ENCODE assay signal across 8 cellular contexts in genomic region chr7:78594191-78594590, GRCh38.
DNase-seq lines count a peak whose midpoint lies in the region; TF ChIP-seq lines count a peak whose summit lies in the region.
"Not testable (repeated sequence)": the region's sequence is repeated elsewhere in the genome, so short reads cannot be mapped to it uniquely, and the experiment has no call there.

No MANE protein-coding gene starts in this region.

- not testable (repeated sequence) for H3K27me3 Mint-ChIP-seq in HFFc6 (ENCODE audit: insufficient read depth)

- H3K27ac ChIP-seq in angular gyrus (ENCODE audit: low read depth, low read length) (peak overlapping the region; percentile 9), dorsolateral prefrontal cortex (peak overlapping the region in 46 of 59 donors; percentile 0 to 78 (median 44)), mesenchymal stem cell (ENCODE audit: low read length, poor library complexity, severe bottlenecking) (peak overlapping the region; percentile 49)
- H3K27ac ChIP-seq in neuronal stem cell (replicated peaks; ENCODE audit: low read length) = not testable (repeated sequence)

- H2BK12ac ChIP-seq in mesenchymal stem cell (ENCODE audit: low read length in 2 of 2); neuronal stem cell (ENCODE audit: low read length): not testable (repeated sequence)

- H3K9ac ChIP-seq in mesenchymal stem cell (ENCODE audit: low read length); neuronal stem cell (ENCODE audit: low read depth, low read length, poor library complexity): not testable (repeated sequence)

- H3K23ac ChIP-seq in mesenchymal stem cell (ENCODE audit: low read length in 2 of 2); neuronal stem cell (ENCODE audit: low read depth, low read length, poor library complexity): not testable (repeated sequence)

- not testable (repeated sequence) for H3K4me3 Mint-ChIP-seq in HFFc6

- H3K9me3 Mint-ChIP-seq in HFFc6 = not testable (repeated sequence)

- not testable (repeated sequence) for H3K36me3 ChIP-seq in mesenchymal stem cell (ENCODE audit: control insufficient read depth in 1 of 2, insufficient read depth in 2 of 2, low read depth in 1 of 2, low read length in 2 of 2); neuronal stem cell (replicated peaks in 1 of 2; ENCODE audit: control insufficient read depth in 2 of 2, insufficient read depth in 2 of 2, low read length in 2 of 2)

- not testable (repeated sequence) for H3K4me1 ChIP-seq in mesenchymal stem cell (ENCODE audit: control insufficient read depth, insufficient read depth, low read depth, low read length); neuronal stem cell (ENCODE audit: control insufficient read depth in 2 of 2, insufficient read depth in 1 of 2, low read depth in 1 of 2, low read length in 2 of 2)

- not testable (repeated sequence) for H3K4me2 ChIP-seq in mesenchymal stem cell (ENCODE audit: low read length, poor library complexity, severe bottlenecking); neuronal stem cell (ENCODE audit: insufficient read depth, low read length, poor library complexity, severe bottlenecking)

- H4K8ac ChIP-seq in mesenchymal stem cell (ENCODE audit: low read length); neuronal stem cell (ENCODE audit: low read depth, low read length): not testable (repeated sequence)

- not testable (repeated sequence) for H3K27me3 ChIP-seq in dorsolateral prefrontal cortex; mesenchymal stem cell (ENCODE audit: control insufficient read depth in 1 of 2, insufficient read depth in 1 of 2, low read length in 2 of 2); neuronal stem cell (ENCODE audit: control insufficient read depth in 3 of 3, insufficient read depth in 3 of 3, low read depth in 1 of 3, low read length in 3 of 3)

- H2BK120ac ChIP-seq in mesenchymal stem cell (ENCODE audit: low read depth, low read length); neuronal stem cell (ENCODE audit: low read depth, low read length): not testable (repeated sequence)

- H2BK15ac ChIP-seq in mesenchymal stem cell (ENCODE audit: low read depth, poor library complexity, severe bottlenecking); neuronal stem cell (ENCODE audit: low read length): not testable (repeated sequence)

- not testable (repeated sequence) for H3K14ac ChIP-seq in mesenchymal stem cell (ENCODE audit: low read length in 2 of 2); neuronal stem cell (ENCODE audit: low read length)

- H3K27ac Mint-ChIP-seq in HFFc6 = peak overlapping the region; percentile 71

- H4K91ac ChIP-seq in mesenchymal stem cell (ENCODE audit: low read length); neuronal stem cell (ENCODE audit: low read depth, low read length, poor library complexity): not testable (repeated sequence)

- not testable (repeated sequence) for H3K36me3 Mint-ChIP-seq in HFFc6 (ENCODE audit: low read depth)

- TF ChIP-seq CTCF in HFFc6 (IDR thresholded peaks at IDR 0.05); dorsolateral prefrontal cortex (IDR thresholded peaks at IDR 0.05 in 54 of 56, conservative IDR thresholded peaks at IDR 0.05 in 2 of 56; ENCODE audit: low read depth in 1 of 56, partially characterized antibody in 56 of 56): not testable (repeated sequence)

- H2BK5ac ChIP-seq in mesenchymal stem cell (ENCODE audit: low read depth, low read length, poor library complexity, severe bottlenecking); neuronal stem cell (ENCODE audit: low read length): not testable (repeated sequence)

- H3K4ac ChIP-seq in mesenchymal stem cell (ENCODE audit: low read depth in 1 of 2, low read length in 2 of 2); neuronal stem cell (ENCODE audit: low read length): not testable (repeated sequence)

- H2AK5ac ChIP-seq in mesenchymal stem cell (ENCODE audit: low read length, severe bottlenecking); neuronal stem cell (ENCODE audit: low read depth, low read length): not testable (repeated sequence)

- not testable (repeated sequence) for H3K79me1 ChIP-seq in mesenchymal stem cell (replicated peaks; ENCODE audit: low read length, poor library complexity, severe bottlenecking); neuronal stem cell (ENCODE audit: low read depth, low read length)

- DNase-seq in Caki2 (ENCODE audit: low read depth) = peak; percentile 3
- DNase-seq in HFFc6 = peak; percentile 20
- peak; percentile 14 for DNase-seq in NCI-H226
- not testable (repeated sequence) for DNase-seq in dorsolateral prefrontal cortex; mesenchymal stem cell; neuronal stem cell (ENCODE audit: low spot score)
- DNase-seq in iris pigment epithelial cell (ENCODE audit: low read depth) = peak; percentile 1

- H3K4me1 Mint-ChIP-seq in HFFc6 (ENCODE audit: low read depth) = peaks cover 17% of the 10 kb centered on the region

- not testable (repeated sequence) for H3K9me3 ChIP-seq in mesenchymal stem cell (ENCODE audit: control insufficient read depth, low read length); neuronal stem cell (replicated peaks in 1 of 2; ENCODE audit: control insufficient read depth in 2 of 2, insufficient read depth in 1 of 2, low read depth in 1 of 2, low read length in 2 of 2)

- not testable (repeated sequence) for H3K4me3 ChIP-seq in dorsolateral prefrontal cortex; mesenchymal stem cell (ENCODE audit: insufficient read depth in 1 of 2, low read depth in 1 of 2, low read length in 2 of 2); neuronal stem cell (ENCODE audit: low read length in 2 of 2)

- not testable (repeated sequence) for H2AFZ ChIP-seq in mesenchymal stem cell (ENCODE audit: low read depth, low read length)
- H2AFZ ChIP-seq in neuronal stem cell (ENCODE audit: low read length) = peak overlapping the region; percentile 19

- intact Hi-C loops in dorsolateral prefrontal cortex (cut with DNase I) = not testable (repeated sequence)

- 82% methylated on average over 2 of the region's 2 CpGs for WGBS in mesenchymal stem cell
- WGBS in neuronal stem cell (ENCODE audit: extremely low coverage in 2 of 2, insufficient read length in 2 of 2, insufficient replicate concordance in 1 of 2), 2 donors = no CpG with 5 or more reads among the region's 2 CpGs

- not testable (repeated sequence) for H3K18ac ChIP-seq in mesenchymal stem cell (ENCODE audit: low read depth in 1 of 2, low read length in 2 of 2); neuronal stem cell (ENCODE audit: low read length)

- in situ Hi-C loops in Caki2 (cut with HindIII; ENCODE audit: low pct_unique_long_range_greater_than_20kb, low sequenced_read_pairs) = not testable (repeated sequence)
